In genomic region chr7:28409716-28410627, GRCh38 we compare ENCODE assay signal across 8 cellular contexts. TPM values are rescaled to one million over a fixed set of nuclear protein-coding genes. Genes with fewer than 3 reads are reported as not detected.
DNase-seq lines count a peak whose midpoint lies in the region; ATAC-seq and TF ChIP-seq lines count a peak whose summit lies in the region.

No MANE protein-coding gene starts in this region.

- H2AFZ ChIP-seq in SU-DHL-6 (ENCODE audit: low read depth, low read length, severe bottlenecking), result peak overlapping the region; percentile 79

- no peaks in the 10 kb centered on the region for H3K27me3 ChIP-seq in SU-DHL-6 (ENCODE audit: low read length)

- H3K4me2 ChIP-seq in SU-DHL-6 (ENCODE audit: low read depth, low read length, poor library complexity, severe bottlenecking), result peak overlapping the region; percentile 88

- CTCF ChIA-PET in AG04449 (lab: Yijun Ruan, JAX), result interaction anchor here (0.6 to 1.2 kb wide), 4 partner anchors 76 to 510 kb away, joined by 3 read pairs; no protein-coding TSS in a partner anchor

- ATAC-seq in GM19328 (IDR thresholded peaks at IDR 0.05; ENCODE audit: unreplicated experiment) (peak; percentile 15), GM18520 (IDR thresholded peaks at IDR 0.05; ENCODE audit: unreplicated experiment) (no peak)

- no peak for DNase-seq in AG04449 (ENCODE audit: low read depth, low spot score)
- no peak for DNase-seq in epithelial cell of proximal tubule (ENCODE audit: low read depth)
- peak; percentile 61 for DNase-seq in myocyte (ENCODE audit: low read depth)
- DNase-seq in effector CD8-positive, alpha-beta T cell (lab: John Stamatoyannopoulos, UW), result no peak
- no peak for DNase-seq in NOMO-1 treated with DMSO at 0.1 percent for 48 hours (lab: John Stamatoyannopoulos, UW; ENCODE audit: unreplicated experiment)

- H3K4me3 ChIP-seq in AG04449 (ENCODE audit: low read depth, low read length), result peak overlapping the region; percentile 67
- peak overlapping the region; percentile 68 for H3K4me3 ChIP-seq in SU-DHL-6 (ENCODE audit: insufficient read depth, low read length, poor library complexity, severe bottlenecking)
- peak overlapping the region; percentile 73 for H3K4me3 ChIP-seq in epithelial cell of proximal tubule (ENCODE audit: low read depth, low read length)

- POLR2A ChIA-PET in AG04449 (lab: Yijun Ruan, JAX), result no interaction called here

- H3K9ac ChIP-seq in SU-DHL-6 (ENCODE audit: low read length), result peak overlapping the region; percentile 33; the same call in 1 of the 2 replicates

- no peaks in the 10 kb centered on the region for H3K9me2 ChIP-seq in SU-DHL-6 (replicated peaks; ENCODE audit: insufficient read depth, low read length)

- H3K27ac ChIP-seq in SU-DHL-6 (ENCODE audit: low read depth, low read length), result no peak overlapping the region

- no peaks in the 10 kb centered on the region for H3K9me3 ChIP-seq in SU-DHL-6 (ENCODE audit: insufficient read depth, low read length)

- no peaks in the 10 kb centered on the region for H3K36me3 ChIP-seq in SU-DHL-6 (ENCODE audit: low read length)

- no peaks in the 10 kb centered on the region for H3K79me2 ChIP-seq in SU-DHL-6 (ENCODE audit: insufficient read depth, low read length)

- no peaks in the 10 kb centered on the region for H3F3A ChIP-seq in SU-DHL-6 (ENCODE audit: insufficient read depth)

- H4K20me1 ChIP-seq in SU-DHL-6 (ENCODE audit: low read depth, low read length), result no peaks in the 10 kb centered on the region

- TF ChIP-seq CTCF in AG04449 (IDR thresholded peaks at IDR 0.05; ENCODE audit: insufficient read depth, low read length, missing control alignments) (no peak), SU-DHL-6 (IDR thresholded peaks at IDR 0.05; ENCODE audit: insufficient read depth, low read length, poor library complexity, severe bottlenecking) (no peak), epithelial cell of proximal tubule (conservative IDR thresholded peaks at IDR 0.05; ENCODE audit: low read depth, low read length) (no peak)

RNA-seq across cellular contexts. Expression of gene CREB5, which starts 2.3 kb away (rescaled TPM):
- total RNA-seq in epithelial cell of proximal tubule (16.1 and 25.7 TPM in 2 replicates), myocyte (3.7 and 4.0 TPM in 2 replicates)
- 1.7 TPM for polyA plus RNA-seq in myocyte (2012)
